Comparison of ENCODE assay signal across 32 cellular contexts in the genomic region with DNA sequence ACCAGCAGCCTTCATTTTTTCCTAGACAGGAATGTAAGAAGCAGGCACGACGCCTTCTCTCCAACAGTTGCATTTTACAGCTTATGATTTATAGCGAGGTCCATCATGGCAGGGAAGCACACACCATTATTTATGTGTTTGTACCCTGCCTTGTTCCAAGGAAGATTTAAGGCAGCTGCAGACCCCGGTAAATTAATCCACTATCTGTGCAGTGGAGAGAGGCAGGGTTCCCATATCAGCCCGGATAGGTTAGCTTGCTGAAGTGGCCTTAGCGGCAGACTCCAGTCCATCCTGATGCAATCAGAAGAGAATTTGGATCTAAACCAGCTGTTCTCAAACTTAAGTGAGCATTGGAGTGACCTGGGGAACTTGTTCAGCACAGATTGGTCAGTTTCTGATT.
"Had no signal": no experiment of that assay in that cellular context is flagged by ENCODE, and none has a peak within 500 bp of the region (broad histone marks: within the 10 kb centered on the region; RNA-seq: fewer than 3 reads in every experiment).

No MANE protein-coding gene starts in this region.

- H3K4me3 Mint-ChIP-seq: activated CD8-positive, alpha-beta T cell treated with anti-CD3 and anti-CD28 coated beads for 36 hours; activated T-cell treated with anti-CD3 and anti-CD28 coated beads, Interleukin-2, amount 50 U/mL, for 72 hours; dendritic cell treated with granulocyte-macrophage colony-stimulating factor and Interleukin-4, amounts not matched to agents 40 ng/mL and 50 ng/mL, for 4 days; naive thymus-derived CD4-positive, alpha-beta T cell; neural progenitor cell; stimulated activated naive CD8-positive, alpha-beta T cell treated with anti-CD3 and anti-CD28 coated beads, Interleukin-15, Interleukin-2, amounts not matched to agents 100 ng/mL and 50 ng/mL, for 24 hours; T-helper 17 cell; type B pancreatic cell had no signal

- ATAC-seq: activated CD8-positive, alpha-beta T cell treated with anti-CD3 and anti-CD28 coated beads for 36 hours; activated naive CD4-positive, alpha-beta T cell treated with anti-CD3 and anti-CD28 coated beads, Interleukin-2, amount 50 U/mL, for 72 hours; activated T-cell treated with anti-CD3 and anti-CD28 coated beads, Interleukin-2, amount 50 U/mL, for 72 hours; gastrocnemius medialis; left lobe of liver; mucosa of descending colon; naive thymus-derived CD4-positive, alpha-beta T cell; right cardiac atrium; T-helper 17 cell had no signal

- H3K27me3 Mint-ChIP-seq: activated CD8-positive, alpha-beta T cell treated with anti-CD3 and anti-CD28 coated beads for 36 hours; dendritic cell treated with granulocyte-macrophage colony-stimulating factor and Interleukin-4, amounts not matched to agents 40 ng/mL and 50 ng/mL, for 4 days; naive thymus-derived CD4-positive, alpha-beta T cell; stimulated activated naive CD8-positive, alpha-beta T cell treated with anti-CD3 and anti-CD28 coated beads, Interleukin-15, Interleukin-2, amounts not matched to agents 100 ng/mL and 50 ng/mL, for 24 hours; T-helper 17 cell; type B pancreatic cell had no signal

- H3K4me1 ChIP-seq: breast epithelium, esophagus squamous epithelium, gastrocnemius medialis, parathyroid adenoma, vagina had no signal

- H3K9me3 ChIP-seq: esophagus squamous epithelium, gastrocnemius medialis, thoracic aorta, vagina had no signal

- H3K27me3 ChIP-seq: breast epithelium, esophagus squamous epithelium, gastrocnemius medialis, neural progenitor cell, vagina had no signal

- H3K4me1 Mint-ChIP-seq: naive thymus-derived CD4-positive, alpha-beta T cell; neural progenitor cell; T-helper 17 cell had no signal

- H3K36me3 ChIP-seq: breast epithelium, esophagus squamous epithelium, gastrocnemius medialis, neural progenitor cell, thoracic aorta, vagina had no signal

- H3K4me3 ChIP-seq: breast epithelium, esophagus squamous epithelium, gastrocnemius medialis, lung, mucosa of descending colon, neural progenitor cell, skin epidermis, thoracic aorta, vagina had no signal

- H3K27ac ChIP-seq: breast epithelium, epithelial cell of prostate, esophagus squamous epithelium, gastrocnemius medialis, neural progenitor cell, parathyroid adenoma, skin epidermis, thoracic aorta, vagina had no signal

- DNase-seq: activated CD4-positive, alpha-beta T cell treated with anti-CD3 and anti-CD28 coated beads for 1 hour; activated CD4-positive, alpha-beta T cell treated with anti-CD3 and anti-CD28 coated beads, Interleukin-2, amount 50 U/mL, for 1 hour; activated CD8-positive, alpha-beta T cell treated with anti-CD3 and anti-CD28 coated beads for 36 hours; activated naive CD4-positive, alpha-beta T cell; activated T-cell treated with anti-CD3 and anti-CD28 coated beads, Interleukin-2, amount 50 U/mL, for 72 hours; central memory CD4-positive, alpha-beta T cell; esophagus squamous epithelium; gastrocnemius medialis; glutamatergic neuron; hippocampal formation; mesendoderm; mucosa of descending colon; naive thymus-derived CD4-positive, alpha-beta T cell; occipital lobe; right cardiac atrium; stimulated activated CD4-positive, alpha-beta T cell treated with anti-CD3 and anti-CD28 coated beads, Interleukin-12 subunit alpha, Interleukin-12 subunit beta, amount 100 ng/mL, for 4 hours; stimulated activated CD4-positive, alpha-beta T cell treated with anti-CD3 and anti-CD28 coated beads, Interleukin-4, amount 100 ng/mL, for 1 hour; T-helper 17 cell; T1000 had no signal

- H3K79me2 ChIP-seq: parathyroid adenoma had no signal

- H3K27ac Mint-ChIP-seq: activated CD8-positive, alpha-beta T cell treated with anti-CD3 and anti-CD28 coated beads for 36 hours; activated naive CD4-positive, alpha-beta T cell treated with anti-CD3 and anti-CD28 coated beads, Interleukin-2, amount 50 U/mL, for 72 hours; activated T-cell treated with anti-CD3 and anti-CD28 coated beads, Interleukin-2, amount 50 U/mL, for 72 hours; dendritic cell treated with granulocyte-macrophage colony-stimulating factor and Interleukin-4, amounts not matched to agents 40 ng/mL and 50 ng/mL, for 4 days; naive thymus-derived CD4-positive, alpha-beta T cell; neural progenitor cell; stimulated activated naive CD8-positive, alpha-beta T cell treated with anti-CD3 and anti-CD28 coated beads, Interleukin-15, Interleukin-2, amounts not matched to agents 100 ng/mL and 50 ng/mL, for 24 hours; T-helper 17 cell; type B pancreatic cell had no signal

- H3K9me3 Mint-ChIP-seq: dendritic cell treated with granulocyte-macrophage colony-stimulating factor and Interleukin-4, amounts not matched to agents 40 ng/mL and 50 ng/mL, for 4 days; neural progenitor cell; type B pancreatic cell had no signal

- H3K36me3 Mint-ChIP-seq: naive thymus-derived CD4-positive, alpha-beta T cell; type B pancreatic cell had no signal

- H3K4me2 ChIP-seq: neural progenitor cell had no signal

- H2AFZ ChIP-seq: neural progenitor cell, parathyroid adenoma had no signal
